ENCODE assay signal across 8 cellular contexts in genomic region chr1:147542549-147542857, GRCh38. TPM values are rescaled to one million over a fixed set of nuclear protein-coding genes. Genes with fewer than 3 reads are reported as not detected.
A peak's percentile ranks its signal among the peaks of the same experiment; 100 is the strongest.
DNase-seq lines count a peak whose midpoint lies in the region; ATAC-seq and TF ChIP-seq lines count a peak whose summit lies in the region.

No MANE protein-coding gene starts in this region.

- TF ChIP-seq EP300 in transverse colon (IDR thresholded peaks at IDR 0.05; ENCODE audit: low read depth): no peak

- H2AFZ ChIP-seq in mammary epithelial cell (ENCODE audit: low read depth, low read length): no peak overlapping the region

- 71% methylated on average over 4 of the region's 4 CpGs for WGBS in mammary epithelial cell (ENCODE audit: low coverage, missing lambda C conversion rate)
- 0 to 14% methylated on average over 1 to 4 of the region's 4 CpGs for WGBS in transverse colon (ENCODE audit: low coverage in 1 of 2), 2 donors

- ATAC-seq in lower lobe of right lung (no peak), esophagus mucosa (no peak)

- no TSS peak for BruUV-seq in mammary epithelial cell (replicated peaks; lab: Mats Ljungman, UMichigan)

- DNase-seq in breast epithelium (ENCODE audit: low spot score in 2 of 2) (no peak), mammary epithelial cell (no peak), brain microvascular endothelial cell (no peak), lower lobe of right lung (no peak), transverse colon (no peak), NCI-H2227 treated with DMSO at 0.1 percent for 48 hours (lab: John Stamatoyannopoulos, UW) (no peak), D341Med (ENCODE audit: low spot score) (no peak)

- H3K9me3 ChIP-seq in breast epithelium (no peaks in the 10 kb centered on the region), mammary epithelial cell (replicated peaks; ENCODE audit: insufficient read depth, low read length) (no peaks in the 10 kb centered on the region), lower lobe of right lung (no peaks in the 10 kb centered on the region), transverse colon (no peaks in the 10 kb centered on the region)

- no peaks in the 10 kb centered on the region for H4K20me1 ChIP-seq in mammary epithelial cell (ENCODE audit: insufficient read depth, low read length)

- H3K27ac ChIP-seq in breast epithelium (no peak overlapping the region), mammary epithelial cell (ENCODE audit: insufficient read depth, low read depth, low read length) (no peak overlapping the region), brain microvascular endothelial cell (no peak overlapping the region), lower lobe of right lung (no peak overlapping the region), transverse colon (peak overlapping the region; percentile 88 to 97 (median 92))

- in situ Hi-C loops in mammary epithelial cell (cut with MboI; ENCODE audit: low sequenced_read_pairs in 2 of 2) (loop anchor here in 1 of 2 donors (10.0 kb wide), 1 partner anchor 52 kb away; no protein-coding TSS in a partner anchor), brain microvascular endothelial cell (cut with HindIII; ENCODE audit: low pct_ligation_motif_present, low sequenced_read_pairs) (no loop called here), transverse colon (cut with MboI; ENCODE audit: low pct_ligation_motif_present in 1 of 4, low pct_unique_long_range_greater_than_20kb in 1 of 4, low sequenced_read_pairs in 3 of 4) (loop anchor here in 2 of 4 donors (5.0 to 10.0 kb wide), 2 partner anchors 52 to 55 kb away; no protein-coding TSS in a partner anchor)

- TF ChIP-seq POLR2A in breast epithelium (IDR thresholded peaks at IDR 0.05) (no peak), transverse colon (IDR thresholded peaks at IDR 0.05) (no peak)

- H3K4me3 ChIP-seq in breast epithelium: peak overlapping the region; percentile 57 to 69 (median 62)
- H3K4me3 ChIP-seq in mammary epithelial cell (replicated peaks in 1 of 3; ENCODE audit: insufficient read depth in 1 of 3, low read depth in 2 of 3, low read length in 3 of 3): no peak overlapping the region
- peak overlapping the region; percentile 65 for H3K4me3 ChIP-seq in brain microvascular endothelial cell (ENCODE audit: low read depth, low read length)
- peak overlapping the region; percentile 69 for H3K4me3 ChIP-seq in lower lobe of right lung
- H3K4me3 ChIP-seq in transverse colon: peak overlapping the region in 3 of 4 donors; percentile 50 to 67 (median 64)

- H3K36me3 ChIP-seq in breast epithelium: no peaks in the 10 kb centered on the region
- H3K36me3 ChIP-seq in mammary epithelial cell (ENCODE audit: insufficient read depth, low read length): no peaks in the 10 kb centered on the region
- no peaks in the 10 kb centered on the region for H3K36me3 ChIP-seq in brain microvascular endothelial cell (replicated peaks)
- H3K36me3 ChIP-seq in lower lobe of right lung: no peaks in the 10 kb centered on the region
- no peaks in the 10 kb centered on the region for H3K36me3 ChIP-seq in transverse colon

- intact Hi-C loops in breast epithelium (cut with DNase I; ENCODE audit: low total_unique reads): no loop called here
- intact Hi-C loops in mammary epithelial cell (cut with micrococcal nuclease): no loop called here
- intact Hi-C loops in lower lobe of right lung (cut with DNase I): no loop called here
- intact Hi-C loops in transverse colon (cut with DNase I; ENCODE audit: low total_unique reads): loop anchor here (10.0 kb wide), 1 partner anchor 62 kb away; no protein-coding TSS in a partner anchor

- TF ChIP-seq CTCF in breast epithelium (IDR thresholded peaks at IDR 0.05) (no peak), mammary epithelial cell (conservative IDR thresholded peaks at IDR 0.05 in 1 of 2, IDR thresholded peaks at IDR 0.05 in 1 of 2; ENCODE audit: extremely low read depth in 1 of 2, insufficient read depth in 1 of 2, low read depth in 1 of 2, low read length in 2 of 2) (no peak), brain microvascular endothelial cell (IDR thresholded peaks at IDR 0.05; ENCODE audit: low read depth, low read length, missing control alignments) (no peak), lower lobe of right lung (IDR thresholded peaks at IDR 0.05) (no peak), transverse colon (IDR thresholded peaks at IDR 0.05) (no peak)

- CTCF ChIA-PET in mammary epithelial cell (lab: Charles Lee; ENCODE audit: low non-redundant PET): no interaction called here

- H3K4me1 ChIP-seq in breast epithelium (peaks cover 0 to 4% of the 10 kb centered on the region in 2 donors), mammary epithelial cell (ENCODE audit: insufficient read depth, low read length) (peaks cover 24% of the 10 kb centered on the region), lower lobe of right lung (peaks cover 57% of the 10 kb centered on the region), transverse colon (peaks cover 16 to 46% (median 29%) of the 10 kb centered on the region in 4 donors)

- dilution Hi-C loops in mammary epithelial cell (cut with HindIII; ENCODE audit: low sequenced_read_pairs): no loop called here

- no peak overlapping the region for H3K4me2 ChIP-seq in mammary epithelial cell (ENCODE audit: insufficient read depth, low read depth, low read length)

- H3K27me3 ChIP-seq in breast epithelium (no peaks in the 10 kb centered on the region), mammary epithelial cell (ENCODE audit: insufficient read depth, low read length) (peaks cover 25% of the 10 kb centered on the region), brain microvascular endothelial cell (replicated peaks) (no peaks in the 10 kb centered on the region), lower lobe of right lung (ENCODE audit: low read depth) (no peaks in the 10 kb centered on the region), transverse colon (no peaks in the 10 kb centered on the region)

- no peak overlapping the region for H3K9ac ChIP-seq in mammary epithelial cell (ENCODE audit: insufficient read depth, low read length)

- H3K79me2 ChIP-seq in mammary epithelial cell (ENCODE audit: insufficient read depth, low read length): no peaks in the 10 kb centered on the region

RNA-seq across cellular contexts. Expression of gene BCL9, which starts 1.2 kb away (rescaled TPM):
- total RNA-seq in breast epithelium (10 to 100 TPM; 10.7 to 13.8 (median 12.5) TPM), mammary epithelial cell (10 to 100 TPM in 1 of 2 donors, 1 to 10 TPM in 1; 4.3 to 13.7 TPM), lower lobe of right lung (14.5 TPM), transverse colon (10 to 100 TPM in 2 of 4 donors, 1 to 10 TPM in 2; 3.4 to 17.1 (median 9.0) TPM), esophagus mucosa (8.1 TPM)
- polyA plus RNA-seq in mammary epithelial cell: 4.1 TPM
- polyA minus RNA-seq in mammary epithelial cell: 4.1 TPM

Comparison
In these comparisons a context has a peak if more than half of its experiments do, and no peak if none do; other contexts are left out.
1. H3K4me3 ChIP-seq: peak in breast epithelium (3 of 3), brain microvascular endothelial cell (single experiment), lower lobe of right lung (single experiment) and transverse colon (3 of 4); none in mammary epithelial cell (0 of 3).
2. H3K27ac ChIP-seq: peak in transverse colon (4 of 4); none in breast epithelium (0 of 2), mammary epithelial cell (single experiment), brain microvascular endothelial cell (single experiment) and lower lobe of right lung (single experiment).